Comparison of ENCODE assay signal across 15 cellular contexts in the genomic region with DNA sequence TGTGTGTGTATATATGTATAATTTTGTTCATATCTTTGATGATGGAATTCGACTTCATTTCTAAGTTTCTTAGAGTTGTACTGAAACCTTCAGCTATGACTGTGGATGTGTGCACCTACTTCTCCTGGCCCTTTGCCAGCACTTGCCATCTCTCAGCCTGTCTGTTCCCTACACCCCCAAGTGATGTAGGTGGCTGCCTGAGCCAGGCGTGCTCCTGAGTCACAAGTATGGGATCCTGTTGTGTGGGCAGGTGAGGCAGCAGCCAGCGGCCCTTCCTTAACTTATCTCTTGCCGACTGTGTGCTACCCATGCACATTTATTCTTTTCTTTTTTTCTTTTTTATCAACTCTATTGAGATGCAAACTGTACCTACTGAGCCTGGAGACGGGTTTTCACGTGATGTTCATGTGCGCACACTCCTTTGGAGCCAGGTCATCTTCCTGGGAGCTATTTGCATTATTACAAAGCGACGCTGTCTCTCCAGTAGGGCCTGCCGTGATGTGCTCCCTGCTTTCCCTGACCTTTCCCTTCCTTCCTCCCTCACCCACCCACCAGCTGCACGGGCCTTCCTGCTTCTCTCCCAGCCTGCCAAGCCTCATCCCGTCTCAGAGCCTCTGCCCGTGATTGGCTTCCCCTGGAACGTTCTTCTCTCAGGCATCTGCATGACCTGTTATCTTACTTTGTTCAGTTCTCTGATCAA. TPM values are rescaled to one million over a fixed set of nuclear protein-coding genes. Genes with fewer than 3 reads are reported as not detected.
DNase-seq lines count a peak whose midpoint lies in the region; ATAC-seq, FAIRE-seq and TF ChIP-seq lines count a peak whose summit lies in the region.
"Had no signal": no experiment of that assay in that cellular context is flagged by ENCODE, and none has a peak within 500 bp of the region (broad histone marks: within the 10 kb centered on the region; RNA-seq: fewer than 3 reads in every experiment).

No MANE protein-coding gene starts in this region.

- H3K27me3 ChIP-seq in bronchial epithelial cell (ENCODE audit: control insufficient read depth, insufficient read depth, low read length) (no peaks in the 10 kb centered on the region), colonic mucosa (no peaks in the 10 kb centered on the region)
- H3K27me3 ChIP-seq: ascending aorta, hepatocyte had no signal

- no peaks in the 10 kb centered on the region for H3K36me3 ChIP-seq in bronchial epithelial cell (ENCODE audit: control insufficient read depth, insufficient read depth, low read length)
- no peaks in the 10 kb centered on the region for H3K36me3 ChIP-seq in colonic mucosa
- H3K36me3 ChIP-seq: ascending aorta had no signal

- H3K4me3 ChIP-seq in bronchial epithelial cell (ENCODE audit: low read depth, low read length) = no peak overlapping the region
- H3K4me3 ChIP-seq in colonic mucosa = no peak overlapping the region
- H3K4me3 ChIP-seq: ascending aorta, hepatocyte had no signal

- no peak overlapping the region for H3K27ac ChIP-seq in colonic mucosa
- H3K27ac ChIP-seq: ascending aorta, hepatocyte, parathyroid adenoma had no signal

- H3K9me3 ChIP-seq in colonic mucosa = no peaks in the 10 kb centered on the region
- H3K9me3 ChIP-seq: ascending aorta had no signal

- no peak for TF ChIP-seq CTCF in bronchial epithelial cell (IDR thresholded peaks at IDR 0.05; ENCODE audit: insufficient read depth, low read length, severe bottlenecking)
- TF ChIP-seq CTCF in colonic mucosa (IDR thresholded peaks at IDR 0.05) = no peak

- H3K4me1 ChIP-seq in colonic mucosa = no peaks in the 10 kb centered on the region
- H3K4me1 ChIP-seq: ascending aorta, parathyroid adenoma had no signal

- no peak for ATAC-seq in HG03521 (IDR thresholded peaks at IDR 0.05; ENCODE audit: unreplicated experiment)
- no peak for ATAC-seq in HG03469 (IDR thresholded peaks at IDR 0.05; ENCODE audit: unreplicated experiment)

- FAIRE-seq in bronchial epithelial cell (lab: Jason Lieb, UNC) = no peak

- peak; percentile 47 to 61 for DNase-seq in activated CD4-positive, alpha-beta T cell treated with anti-CD3 and anti-CD28 coated beads, Interleukin-2, amount 50 U/mL, for 48 hours
- no peak for DNase-seq in activated CD4-positive, alpha-beta T cell treated with anti-CD3 and anti-CD28 coated beads, Interleukin-2, amount 50 U/mL, for 1 hour
- DNase-seq in NCI-H2227 (lab: John Stamatoyannopoulos, UW; ENCODE audit: unreplicated experiment) = peak; percentile 49
- DNase-seq in bronchial epithelial cell (ENCODE audit: low read depth) = peak; percentile 50
- peak; percentile 44 to 49 for DNase-seq in stimulated activated CD4-positive, alpha-beta T cell treated with anti-CD3 and anti-CD28 coated beads, Interleukin-15, amount 100 ng/mL, for 48 hours (ENCODE audit: low read depth in 2 of 2)
- DNase-seq in colonic mucosa = no peak
- DNase-seq: IMR-90, mesenchymal stem cell, NCI-H2081 treated with DMSO at 0.1 percent for 48 hours had no signal

- intact Hi-C loops in colonic mucosa (cut with DNase I) = no loop called here

- H3K9ac ChIP-seq in colonic mucosa (ENCODE audit: low read depth in 2 of 2, low read length in 2 of 2) = no peak overlapping the region
- H3K9ac ChIP-seq: parathyroid adenoma had no signal

RNA-seq across cellular contexts. Expression of gene GALNT11, which starts 31.3 kb away (rescaled TPM):
- total RNA-seq in bronchial epithelial cell (29.1 and 31.9 TPM in 2 replicates), colonic mucosa (10 to 100 TPM; 18.5 to 20.8 TPM)

RNA-seq across cellular contexts. Expression of gene GALNTL5, which starts 37.9 kb away (rescaled TPM):
- total RNA-seq in bronchial epithelial cell (not detected in 2 replicates), colonic mucosa (not detected)
- total RNA-seq: ascending aorta, hepatocyte, IMR-90, RPMI7951 had no signal

Comparison
In these comparisons a context has a peak if more than half of its experiments do, and no peak if none do; other contexts are left out.
1. DNase-seq: peak in activated CD4-positive, alpha-beta T cell treated with anti-CD3 and anti-CD28 coated beads, Interleukin-2, amount 50 U/mL, for 48 hours (2 of 2), NCI-H2227 (single experiment), bronchial epithelial cell (single experiment) and stimulated activated CD4-positive, alpha-beta T cell treated with anti-CD3 and anti-CD28 coated beads, Interleukin-15, amount 100 ng/mL, for 48 hours (2 of 2); none in activated CD4-positive, alpha-beta T cell treated with anti-CD3 and anti-CD28 coated beads, Interleukin-2, amount 50 U/mL, for 1 hour (single experiment) and colonic mucosa (single experiment).